Comparison of ENCODE assay signal across 1 cellular context in genomic region chr22:38089474-38089851, GRCh38.
TF ChIP-seq lines count a peak whose summit lies in the region.

No MANE protein-coding gene starts in this region.

TF ChIP-seq in H1, 55 proteins besides CTCF, POLR2A, EP300 and RAD21:
- TF ChIP-seq NRF1 (IDR thresholded peaks at IDR 0.05; ENCODE audit: low read depth, low read length) = no peak
- TF ChIP-seq HDAC2 (IDR thresholded peaks at IDR 0.05; ENCODE audit: borderline replicate concordance in 1 of 2, low read depth in 2 of 2, low read length in 2 of 2) = no peak
- TF ChIP-seq SP2 (IDR thresholded peaks at IDR 0.05; ENCODE audit: low read length) = no peak
- TF ChIP-seq TAF1 (IDR thresholded peaks at IDR 0.05; ENCODE audit: low read depth, low read length) = no peak
- no peak for TF ChIP-seq CBX8 (IDR thresholded peaks at IDR 0.05; ENCODE audit: borderline replicate concordance, low read depth, low read length)
- no peak for TF ChIP-seq SAP30 (IDR thresholded peaks at IDR 0.05; ENCODE audit: insufficient read depth, insufficient replicate concordance, low read length)
- no peak for TF ChIP-seq RFX5 (IDR thresholded peaks at IDR 0.05; ENCODE audit: borderline replicate concordance, low read depth, low read length)
- TF ChIP-seq RBBP5 (IDR thresholded peaks at IDR 0.05; ENCODE audit: borderline replicate concordance, low read depth, low read length) = no peak
- TF ChIP-seq CHD2 (IDR thresholded peaks at IDR 0.05; ENCODE audit: low read length) = no peak
